14 cellular contexts compared by ENCODE assay signal in the genomic region with DNA sequence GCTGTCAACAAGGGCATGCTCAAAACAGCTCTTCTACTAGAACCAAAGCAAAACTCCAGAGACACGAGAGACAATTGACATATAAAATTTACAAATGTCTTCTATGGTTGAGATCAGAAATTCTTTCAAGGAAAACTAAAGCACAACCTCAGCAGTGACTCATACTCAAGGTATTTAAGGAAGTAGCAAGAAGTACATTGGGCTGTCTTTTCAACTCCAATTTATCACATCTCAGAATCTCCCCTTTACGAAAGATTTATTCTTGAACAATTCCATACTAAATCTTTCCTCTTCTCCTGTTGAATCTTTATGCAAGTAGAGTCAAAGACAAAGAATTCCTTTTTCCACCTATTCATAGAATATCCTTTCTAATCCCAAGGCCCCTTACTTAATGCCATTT.
DNase-seq lines count a peak whose midpoint lies in the region; ATAC-seq, FAIRE-seq and TF ChIP-seq lines count a peak whose summit lies in the region.
"Had no signal": no experiment of that assay in that cellular context is flagged by ENCODE, and none has a peak within 500 bp of the region (broad histone marks: within the 10 kb centered on the region; RNA-seq: fewer than 3 reads in every experiment).

No MANE protein-coding gene starts in this region.

- H3K4me3 ChIP-seq in SK-N-SH (ENCODE audit: low read depth in 2 of 2, low read length in 1 of 2) (no peak overlapping the region), fibroblast of the aortic adventitia (ENCODE audit: low read depth, low read length) (no peak overlapping the region), small intestine (ENCODE audit: low read depth in 1 of 2, low read length in 2 of 2) (no peak overlapping the region)
- H3K4me3 ChIP-seq: cardiac muscle cell, upper lobe of left lung had no signal

- no peaks in the 10 kb centered on the region for H3K79me2 ChIP-seq in SK-N-SH (ENCODE audit: insufficient read depth)

- no peak overlapping the region for H3K4me3 Mint-ChIP-seq in activated CD4-positive, alpha-beta T cell treated with anti-CD3 and anti-CD28 coated beads for 36 hours

- no peak for TF ChIP-seq RAD21 in SK-N-SH (IDR thresholded peaks at IDR 0.05; ENCODE audit: low read length)

- ATAC-seq in GM19467 (IDR thresholded peaks at IDR 0.05; ENCODE audit: unreplicated experiment) = no peak
- ATAC-seq in activated CD4-positive, alpha-beta T cell treated with anti-CD3 and anti-CD28 coated beads for 36 hours = no peak

- H3K4me1 ChIP-seq in SK-N-SH (ENCODE audit: control insufficient read depth in 1 of 2, insufficient read depth in 2 of 2, low read depth in 1 of 2, low read length in 1 of 2) (peaks cover 0 to 22% of the 10 kb centered on the region in 2 experiments; a peak in 3 of 4 replicates), small intestine (ENCODE audit: control insufficient read depth in 2 of 2, insufficient read depth in 1 of 2, low read depth in 1 of 2, low read length in 1 of 2) (no peaks in the 10 kb centered on the region)
- H3K4me1 ChIP-seq: upper lobe of left lung had no signal

- H3K27ac ChIP-seq in SK-N-SH (ENCODE audit: low read depth in 2 of 2, low read length in 1 of 2) = peak overlapping the region; percentile 2 to 66; a peak in 3 of 4 replicates
- H3K27ac ChIP-seq in small intestine (ENCODE audit: low read depth in 1 of 2, low read length in 1 of 2) = no peak overlapping the region
- H3K27ac ChIP-seq: cardiac muscle cell, upper lobe of left lung had no signal

- no peaks in the 10 kb centered on the region for H3K4me1 Mint-ChIP-seq in activated CD4-positive, alpha-beta T cell treated with anti-CD3 and anti-CD28 coated beads for 36 hours

- H3K27ac Mint-ChIP-seq in activated CD4-positive, alpha-beta T cell treated with anti-CD3 and anti-CD28 coated beads for 36 hours = no peak overlapping the region

- H3K9me3 ChIP-seq in SK-N-SH (no peaks in the 10 kb centered on the region), small intestine (ENCODE audit: control insufficient read depth, low read depth) (no peaks in the 10 kb centered on the region)
- H3K9me3 ChIP-seq: upper lobe of left lung had no signal

- H4K20me1 ChIP-seq in SK-N-SH (ENCODE audit: insufficient read depth) = no peaks in the 10 kb centered on the region

- no peaks in the 10 kb centered on the region for H3K36me3 ChIP-seq in SK-N-SH (replicated peaks in 1 of 2; ENCODE audit: control insufficient read depth in 1 of 2, insufficient read depth in 2 of 2, low read length in 1 of 2)
- H3K36me3 ChIP-seq in small intestine (ENCODE audit: control insufficient read depth in 2 of 2, insufficient read depth in 2 of 2, low read length in 2 of 2) = no peaks in the 10 kb centered on the region
- H3K36me3 ChIP-seq: cardiac muscle cell, upper lobe of left lung had no signal

- POLR2A ChIA-PET in SK-N-SH (lab: Yijun Ruan, JAX) = no interaction called here
- POLR2A ChIA-PET in activated CD4-positive, alpha-beta T cell treated with anti-CD3 and anti-CD28 coated beads for 36 hours (lab: Charles Lee) = no interaction called here

- peak in 1 of 2 experiments; percentile 69; a peak in 1 of 4 replicates for TF ChIP-seq EP300 in SK-N-SH (IDR thresholded peaks at IDR 0.05; ENCODE audit: borderline replicate concordance in 1 of 2, low read depth in 1 of 2, low read length in 1 of 2)

- H3K9me3 Mint-ChIP-seq in activated CD4-positive, alpha-beta T cell treated with anti-CD3 and anti-CD28 coated beads for 36 hours (ENCODE audit: low read depth) = no peaks in the 10 kb centered on the region

- no peak overlapping the region for H3K9ac ChIP-seq in SK-N-SH

- peaks cover 25% of the 10 kb centered on the region for H3F3A ChIP-seq in SK-N-SH (replicated peaks; ENCODE audit: insufficient read depth)

- intact Hi-C loops in activated CD4-positive, alpha-beta T cell treated with anti-CD3 and anti-CD28 coated beads for 36 hours (cut with DNase I, micrococcal nuclease) = no loop called here

- 0 out of 2 replicates have a peak overlapping the region, but pooled peaks have one; percentile 1 for H3K4me2 ChIP-seq in SK-N-SH

- CTCF ChIA-PET in SK-N-SH (lab: Yijun Ruan, JAX) = no interaction called here
- CTCF ChIA-PET in activated CD4-positive, alpha-beta T cell treated with anti-CD3 and anti-CD28 coated beads for 36 hours (lab: Charles Lee) = interaction anchor here (0.6 kb wide), 1 partner anchor 1565 kb away, joined by 3 read pairs; no protein-coding TSS in a partner anchor

- H3K27me3 ChIP-seq in SK-N-SH (ENCODE audit: insufficient read depth) = no peaks in the 10 kb centered on the region
- no peaks in the 10 kb centered on the region for H3K27me3 ChIP-seq in small intestine (ENCODE audit: control insufficient read depth in 2 of 2, insufficient read depth in 2 of 2, low read length in 2 of 2)
- H3K27me3 ChIP-seq: cardiac muscle cell, upper lobe of left lung had no signal

- peaks cover 9% of the 10 kb centered on the region for H3K27me3 Mint-ChIP-seq in activated CD4-positive, alpha-beta T cell treated with anti-CD3 and anti-CD28 coated beads for 36 hours

- H3K9me2 ChIP-seq in SK-N-SH = no peaks in the 10 kb centered on the region

- FAIRE-seq in small intestine (lab: Jason Lieb, UNC) = no peak
- FAIRE-seq: TTC549 had no signal

- peak; percentile 43 for DNase-seq in H4 (ENCODE audit: low spot score)
- DNase-seq in SK-N-SH = no peak
- peak; percentile 74 for DNase-seq in fibroblast of the aortic adventitia (ENCODE audit: low read depth)
- DNase-seq in small intestine = peak; percentile 24
- DNase-seq in activated CD4-positive, alpha-beta T cell treated with anti-CD3 and anti-CD28 coated beads for 36 hours = no peak
- DNase-seq in T1000 (lab: John Stamatoyannopoulos, UW) = no peak
- DNase-seq: activated T-cell treated with anti-CD3 and anti-CD28 coated beads for 4 hours, foreskin melanocyte, NCI-H2081 treated with DMSO at 0.1 percent for 48 hours, retina, upper lobe of left lung had no signal

- TF ChIP-seq CTCF in SK-N-SH (IDR thresholded peaks at IDR 0.05) (no peak), fibroblast of the aortic adventitia (IDR thresholded peaks at IDR 0.05; ENCODE audit: insufficient read depth, low read length) (no peak)

- H2AFZ ChIP-seq in SK-N-SH (ENCODE audit: low read depth) = no peak overlapping the region

- 2% methylated on average over 2 of the region's 2 CpGs for whole genome bisulfite sequencing in SK-N-SH (ENCODE audit: low lambda C conversion rate)
- 72 to 78% (median 74%) methylated on average over 2 of the region's 2 CpGs for WGBS in small intestine, 3 donors

- H3K36me3 Mint-ChIP-seq in activated CD4-positive, alpha-beta T cell treated with anti-CD3 and anti-CD28 coated beads for 36 hours (ENCODE audit: low read depth) = no peaks in the 10 kb centered on the region

TF ChIP-seq in SK-N-SH, 30 proteins besides CTCF, POLR2A, EP300 and RAD21 (continues in another document):
- TF ChIP-seq FOXJ3 (CRISPR knock-in tag; IDR thresholded peaks at IDR 0.05) (no peak), POLR2AphosphoS5 (IDR thresholded peaks at IDR 0.05; ENCODE audit: low read depth, low read length) (no peak), SIN3A (IDR thresholded peaks at IDR 0.05; ENCODE audit: borderline replicate concordance, low read depth, low read length) (no peak), JUND (IDR thresholded peaks at IDR 0.05) (peak; percentile 93), RCOR1 (IDR thresholded peaks at IDR 0.05; ENCODE audit: low read length) (no peak), TCF12 (IDR thresholded peaks at IDR 0.05) (peak; percentile 66), ELF1 (IDR thresholded peaks at IDR 0.05) (peak; percentile 47; the same call in 1 of the 2 replicates), RXRA (IDR thresholded peaks at IDR 0.05; ENCODE audit: borderline replicate concordance, low read depth) (no peak; the same call in 1 of the 2 replicates), FOSL2 (IDR thresholded peaks at IDR 0.05; ENCODE audit: borderline replicate concordance, low read depth) (peak; percentile 82; the same call in 1 of the 2 replicates), EZH2phosphoT487 (IDR thresholded peaks at IDR 0.05; ENCODE audit: borderline replicate concordance, low read depth) (no peak)
- TF ChIP-seq, protein P1, sequence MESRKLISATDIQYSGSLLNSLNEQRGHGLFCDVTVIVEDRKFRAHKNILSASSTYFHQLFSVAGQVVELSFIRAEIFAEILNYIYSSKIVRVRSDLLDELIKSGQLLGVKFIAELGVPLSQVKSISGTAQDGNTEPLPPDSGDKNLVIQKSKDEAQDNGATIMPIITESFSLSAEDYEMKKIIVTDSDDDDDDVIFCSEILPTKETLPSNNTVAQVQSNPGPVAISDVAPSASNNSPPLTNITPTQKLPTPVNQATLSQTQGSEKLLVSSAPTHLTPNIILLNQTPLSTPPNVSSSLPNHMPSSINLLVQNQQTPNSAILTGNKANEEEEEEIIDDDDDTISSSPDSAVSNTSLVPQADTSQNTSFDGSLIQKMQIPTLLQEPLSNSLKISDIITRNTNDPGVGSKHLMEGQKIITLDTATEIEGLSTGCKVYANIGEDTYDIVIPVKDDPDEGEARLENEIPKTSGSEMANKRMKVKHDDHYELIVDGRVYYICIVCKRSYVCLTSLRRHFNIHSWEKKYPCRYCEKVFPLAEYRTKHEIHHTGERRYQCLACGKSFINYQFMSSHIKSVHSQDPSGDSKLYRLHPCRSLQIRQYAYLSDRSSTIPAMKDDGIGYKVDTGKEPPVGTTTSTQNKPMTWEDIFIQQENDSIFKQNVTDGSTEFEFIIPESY (IDR thresholded peaks at IDR 0.05; ENCODE audit: borderline replicate concordance, low read depth) = no peak
- TF ChIP-seq, protein P2, sequence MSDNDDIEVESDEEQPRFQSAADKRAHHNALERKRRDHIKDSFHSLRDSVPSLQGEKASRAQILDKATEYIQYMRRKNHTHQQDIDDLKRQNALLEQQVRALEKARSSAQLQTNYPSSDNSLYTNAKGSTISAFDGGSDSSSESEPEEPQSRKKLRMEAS (IDR thresholded peaks at IDR 0.05; ENCODE audit: low read depth) = peak; percentile 42; the same call in 1 of the 2 replicates
- TF ChIP-seq, protein P3, sequence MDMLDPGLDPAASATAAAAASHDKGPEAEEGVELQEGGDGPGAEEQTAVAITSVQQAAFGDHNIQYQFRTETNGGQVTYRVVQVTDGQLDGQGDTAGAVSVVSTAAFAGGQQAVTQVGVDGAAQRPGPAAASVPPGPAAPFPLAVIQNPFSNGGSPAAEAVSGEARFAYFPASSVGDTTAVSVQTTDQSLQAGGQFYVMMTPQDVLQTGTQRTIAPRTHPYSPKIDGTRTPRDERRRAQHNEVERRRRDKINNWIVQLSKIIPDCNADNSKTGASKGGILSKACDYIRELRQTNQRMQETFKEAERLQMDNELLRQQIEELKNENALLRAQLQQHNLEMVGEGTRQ (IDR thresholded peaks at IDR 0.05; ENCODE audit: borderline replicate concordance, low read depth, low read length) = no peak
- TF ChIP-seq, protein P4, sequence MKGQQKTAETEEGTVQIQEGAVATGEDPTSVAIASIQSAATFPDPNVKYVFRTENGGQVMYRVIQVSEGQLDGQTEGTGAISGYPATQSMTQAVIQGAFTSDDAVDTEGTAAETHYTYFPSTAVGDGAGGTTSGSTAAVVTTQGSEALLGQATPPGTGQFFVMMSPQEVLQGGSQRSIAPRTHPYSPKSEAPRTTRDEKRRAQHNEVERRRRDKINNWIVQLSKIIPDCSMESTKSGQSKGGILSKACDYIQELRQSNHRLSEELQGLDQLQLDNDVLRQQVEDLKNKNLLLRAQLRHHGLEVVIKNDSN (IDR thresholded peaks at IDR 0.05; ENCODE audit: borderline replicate concordance, low read depth) = no peak

Comparison
In these comparisons a context has a peak if more than half of its experiments do, and no peak if none do; other contexts are left out.
1. DNase-seq: peak in H4 (single experiment), fibroblast of the aortic adventitia (single experiment) and small intestine (single experiment); none in SK-N-SH (single experiment), activated CD4-positive, alpha-beta T cell treated with anti-CD3 and anti-CD28 coated beads for 36 hours (single experiment) and T1000 (single experiment).
2. H3K27ac ChIP-seq: peak in SK-N-SH (2 of 2); none in small intestine (0 of 2).